Comparison of ENCODE assay signal across 10 cellular contexts in genomic region chr19:45100797-45101196, GRCh38. TPM values are rescaled to one million over a fixed set of nuclear protein-coding genes. Genes with fewer than 3 reads are reported as not detected.
A peak's percentile ranks its signal among the peaks of the same experiment; 100 is the strongest.
DNase-seq lines count a peak whose midpoint lies in the region; ATAC-seq, FAIRE-seq and TF ChIP-seq lines count a peak whose summit lies in the region.
"Had no signal": no experiment of that assay in that cellular context is flagged by ENCODE, and none has a peak within 500 bp of the region (broad histone marks: within the 10 kb centered on the region; RNA-seq: fewer than 3 reads in every experiment).

No MANE protein-coding gene starts in this region.

- no peaks in the 10 kb centered on the region for H3K9me2 ChIP-seq in PC-3 (replicated peaks; ENCODE audit: low read length)

- H3K4me1 Mint-ChIP-seq in nephron progenitor cell = peaks cover 87% of the 10 kb centered on the region
- H3K4me1 Mint-ChIP-seq in activated CD8-positive, alpha-beta T cell treated with anti-CD3 and anti-CD28 coated beads for 36 hours (ENCODE audit: low read depth) = peaks cover 69% of the 10 kb centered on the region

- H3K27ac ChIP-seq in PC-3 (ENCODE audit: low read length) = no peak overlapping the region
- H3K27ac ChIP-seq: WERI-Rb-1 had no signal

- no peak overlapping the region for H3K4me2 ChIP-seq in PC-3 (ENCODE audit: low read length)

- peak; percentile 35 for DNase-seq in ELR (ENCODE audit: low read depth)
- no peak for DNase-seq in bronchial epithelial cell (ENCODE audit: low read depth)
- DNase-seq in nephron progenitor cell = peak; percentile 46
- no peak for DNase-seq in PC-3
- no peak for DNase-seq in activated CD8-positive, alpha-beta T cell treated with anti-CD3 and anti-CD28 coated beads for 36 hours
- DNase-seq in SKM-1 (lab: John Stamatoyannopoulos, UW; ENCODE audit: unreplicated experiment) = no peak
- DNase-seq: activated effector memory CD4-positive, alpha-beta T cell treated with anti-CD3 and anti-CD28 coated beads, Interleukin-2, amount 50 U/mL, for 16 hours; WERI-Rb-1 had no signal

- no peak for ATAC-seq in PC-3
- no peak for ATAC-seq in activated CD8-positive, alpha-beta T cell treated with anti-CD3 and anti-CD28 coated beads for 36 hours

- BruUV-seq in PC-3 (replicated peaks; lab: Mats Ljungman, UMichigan) = no TSS peak

- H3K9me3 Mint-ChIP-seq in nephron progenitor cell = no peaks in the 10 kb centered on the region
- no peaks in the 10 kb centered on the region for H3K9me3 Mint-ChIP-seq in activated CD8-positive, alpha-beta T cell treated with anti-CD3 and anti-CD28 coated beads for 36 hours

- no peak overlapping the region for H2AFZ ChIP-seq in PC-3 (ENCODE audit: low read length)

- intact Hi-C loops in PC-3 (cut with micrococcal nuclease) = no loop called here
- intact Hi-C loops in activated CD8-positive, alpha-beta T cell treated with anti-CD3 and anti-CD28 coated beads for 36 hours (cut with micrococcal nuclease) = no loop called here

- CTCF ChIA-PET in PC-3 (lab: Charles Lee) = no interaction called here
- CTCF ChIA-PET in activated CD8-positive, alpha-beta T cell treated with anti-CD3 and anti-CD28 coated beads for 36 hours (lab: Charles Lee) = interaction anchor here (1.4 to 3.4 kb wide), 2 partner anchors 13 to 25 kb away, joined by 4 to 17 read pairs; no protein-coding TSS in a partner anchor

- peak overlapping the region; percentile 79 for H3K27ac Mint-ChIP-seq in nephron progenitor cell
- no peak overlapping the region for H3K27ac Mint-ChIP-seq in activated CD8-positive, alpha-beta T cell treated with anti-CD3 and anti-CD28 coated beads for 36 hours

- peak; percentile 97 for FAIRE-seq in bronchial epithelial cell (lab: Jason Lieb, UNC)
- FAIRE-seq: endothelial cell of umbilical vein, GM12891 had no signal

- H3K36me3 Mint-ChIP-seq in nephron progenitor cell (ENCODE audit: low read depth) = no peaks in the 10 kb centered on the region
- peaks cover 5% of the 10 kb centered on the region for H3K36me3 Mint-ChIP-seq in activated CD8-positive, alpha-beta T cell treated with anti-CD3 and anti-CD28 coated beads for 36 hours (ENCODE audit: low read depth)

- peaks cover 4% of the 10 kb centered on the region for H3K27me3 Mint-ChIP-seq in nephron progenitor cell (ENCODE audit: low read depth, poor library complexity)
- no peaks in the 10 kb centered on the region for H3K27me3 Mint-ChIP-seq in activated CD8-positive, alpha-beta T cell treated with anti-CD3 and anti-CD28 coated beads for 36 hours

- TF ChIP-seq CTCF in bronchial epithelial cell (IDR thresholded peaks at IDR 0.05; ENCODE audit: insufficient read depth, low read length, severe bottlenecking) (no peak), nephron progenitor cell (IDR thresholded peaks at IDR 0.05) (no peak), PC-3 (conservative IDR thresholded peaks at IDR 0.05; ENCODE audit: low read depth, low read length) (no peak)
- TF ChIP-seq CTCF in activated CD8-positive, alpha-beta T cell treated with anti-CD3 and anti-CD28 coated beads for 36 hours (IDR thresholded peaks at IDR 0.05) = no peak

- peaks cover 27% of the 10 kb centered on the region for H3K4me1 ChIP-seq in PC-3 (ENCODE audit: insufficient read depth, low read length)

- no peak overlapping the region for H3K9ac ChIP-seq in PC-3 (ENCODE audit: low read length)

- no peak overlapping the region for H3K4me3 ChIP-seq in bronchial epithelial cell (ENCODE audit: low read depth, low read length)
- no peak overlapping the region for H3K4me3 ChIP-seq in PC-3 (ENCODE audit: low read length)

- H3K79me2 ChIP-seq in PC-3 (ENCODE audit: low read length) = peaks cover 98% of the 10 kb centered on the region

- POLR2A ChIA-PET in PC-3 (lab: Charles Lee; ENCODE audit: unreplicated experiment) = no interaction called here
- POLR2A ChIA-PET in activated CD8-positive, alpha-beta T cell treated with anti-CD3 and anti-CD28 coated beads for 36 hours (lab: Charles Lee) = interaction anchor here (1.4 kb wide), 2 partner anchors 10 to 11 kb away, joined by 3 read pairs; no protein-coding TSS in a partner anchor

- peaks cover 10% of the 10 kb centered on the region; the same call in 1 of the 2 replicates for H4K20me1 ChIP-seq in PC-3 (ENCODE audit: low read length)

- no peaks in the 10 kb centered on the region for H3F3A ChIP-seq in PC-3 (ENCODE audit: low read length, unreplicated experiment)

- H3K27me3 ChIP-seq in bronchial epithelial cell (ENCODE audit: control insufficient read depth, insufficient read depth, low read length) (no peaks in the 10 kb centered on the region), PC-3 (ENCODE audit: low read length) (no peaks in the 10 kb centered on the region)

- H3K36me3 ChIP-seq in bronchial epithelial cell (ENCODE audit: control insufficient read depth, insufficient read depth, low read length) (peaks cover 1% of the 10 kb centered on the region), PC-3 (ENCODE audit: low read depth, low read length) (no peaks in the 10 kb centered on the region)

- H3K9me3 ChIP-seq in PC-3 (ENCODE audit: low read length) = no peaks in the 10 kb centered on the region

- no peak overlapping the region for H3K4me3 Mint-ChIP-seq in nephron progenitor cell
- H3K4me3 Mint-ChIP-seq in activated CD8-positive, alpha-beta T cell treated with anti-CD3 and anti-CD28 coated beads for 36 hours = no peak overlapping the region

RNA-seq across cellular contexts. Expression of gene PPP1R37, which starts 7.8 kb away (rescaled TPM):
- total RNA-seq in bronchial epithelial cell = 19.2 and 19.5 TPM in 2 replicates
- total RNA-seq in PC-3 (2014; rRNA removed) = 37.0 and 46.4 TPM in 2 replicates
- total RNA-seq in activated CD8-positive, alpha-beta T cell treated with anti-CD3 and anti-CD28 coated beads for 36 hours = 10 to 100 TPM; 20.9 to 21.2 TPM

RNA-seq across cellular contexts. Expression of gene GEMIN7, which starts 21.7 kb away (rescaled TPM):
- total RNA-seq in bronchial epithelial cell (21.3 and 23.2 TPM in 2 replicates), PC-3 (2014; rRNA removed) (22.3 and 35.5 TPM in 2 replicates)
- 10 to 100 TPM; 44.1 to 46.8 TPM for total RNA-seq in activated CD8-positive, alpha-beta T cell treated with anti-CD3 and anti-CD28 coated beads for 36 hours

RNA-seq across cellular contexts. Expression of gene ZNF296, which starts 24.5 kb away (rescaled TPM):
- total RNA-seq in bronchial epithelial cell (under 0.01 and 0.51 TPM in 2 replicates), PC-3 (2014; rRNA removed) (0.52 and 2.4 TPM in 2 replicates)
- total RNA-seq in activated CD8-positive, alpha-beta T cell treated with anti-CD3 and anti-CD28 coated beads for 36 hours = 1 to 10 TPM; 5.0 to 6.3 TPM

RNA-seq across cellular contexts. Expression of gene NKPD1, which starts 60.0 kb away (rescaled TPM):
- total RNA-seq in bronchial epithelial cell = 0.53 and 1.0 TPM in 2 replicates
- 0.75 and 1.1 TPM in 2 replicates for total RNA-seq in PC-3 (2014; rRNA removed)
- under 1 TPM; 0.07 to 0.16 TPM for total RNA-seq in activated CD8-positive, alpha-beta T cell treated with anti-CD3 and anti-CD28 coated beads for 36 hours
- total RNA-seq: endothelial cell of umbilical vein had no signal

Comparison
In these comparisons a context has a peak if more than half of its experiments do, and no peak if none do; other contexts are left out.
1. DNase-seq: peak in ELR (single experiment) and nephron progenitor cell (single experiment); none in bronchial epithelial cell (single experiment), PC-3 (single experiment), activated CD8-positive, alpha-beta T cell treated with anti-CD3 and anti-CD28 coated beads for 36 hours (single experiment) and SKM-1 (single experiment).